In the genomic region with DNA sequence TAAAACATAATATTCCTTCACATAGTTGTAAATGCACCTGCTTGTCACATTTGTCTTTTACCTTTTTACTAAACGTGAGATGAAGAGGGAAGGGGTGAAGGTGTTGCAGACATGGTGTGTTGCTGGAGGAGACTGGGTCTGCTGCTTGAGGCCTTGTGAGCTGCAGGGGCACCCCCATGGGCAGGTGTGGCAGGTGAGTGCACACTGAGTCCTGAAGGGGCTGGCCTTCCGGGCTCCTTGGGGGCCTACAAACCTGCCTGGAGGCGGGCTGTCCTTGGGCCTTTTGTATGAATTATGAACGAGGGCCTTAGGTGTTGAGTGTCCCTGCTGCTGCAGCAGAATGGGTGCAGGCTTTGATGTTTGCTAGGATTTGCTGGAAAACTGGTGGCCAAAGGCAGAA, we compare ENCODE assay signal across 23 cellular contexts.
"Had no signal": no experiment of that assay in that cellular context is flagged by ENCODE, and none has a peak within 500 bp of the region (broad histone marks: within the 10 kb centered on the region; RNA-seq: fewer than 3 reads in every experiment).

No MANE protein-coding gene starts in this region.

- H3K27me3 ChIP-seq: gastrocnemius medialis, heart left ventricle, hepatocyte, pancreas, right lobe of liver, suprapubic skin, transverse colon had no signal

- H3K27ac ChIP-seq: gastrocnemius medialis, heart left ventricle, hepatocyte, pancreas, right lobe of liver, suprapubic skin, transverse colon had no signal

- H3K27me3 Mint-ChIP-seq: naive B cell; natural killer cell treated with Interleukin-12 subunit alpha and Interleukin-12 subunit beta and Interleukin-15 and Interleukin-18, amount 100 ng/mL, for 72 hours; stimulated activated naive B cell treated with anti-CD40 and anti-IgM and Interleukin-4, amounts not matched to agents 10 μg/mL and 1 μg/mL and 100 μg/mL, for 72 hours; stimulated activated naive CD8-positive, alpha-beta T cell treated with anti-CD3 and anti-CD28 coated beads, Interleukin-15, Interleukin-2, amounts not matched to agents 100 ng/mL and 50 ng/mL, for 24 hours had no signal

- ATAC-seq: gastrocnemius medialis; heart left ventricle; left lobe of liver; mucosa of descending colon; natural killer cell treated with Interleukin-12 subunit alpha and Interleukin-12 subunit beta and Interleukin-15 and Interleukin-18, amount 100 ng/mL, for 72 hours; pancreas; right lobe of liver; stimulated activated naive B cell treated with anti-CD40 and anti-IgM and Interleukin-4, amounts not matched to agents 10 μg/mL and 1 μg/mL and 100 μg/mL, for 72 hours had no signal

- H3K4me3 ChIP-seq: gastrocnemius medialis, heart left ventricle, hepatocyte, lung, mucosa of descending colon, pancreas, right lobe of liver, suprapubic skin, transverse colon had no signal

- H3K27ac Mint-ChIP-seq: mesothelial cell of epicardium; naive B cell; natural killer cell treated with Interleukin-12 subunit alpha and Interleukin-12 subunit beta and Interleukin-15 and Interleukin-18, amount 100 ng/mL, for 72 hours; stimulated activated naive B cell treated with anti-CD40 and anti-IgM and Interleukin-4, amounts not matched to agents 10 μg/mL and 1 μg/mL and 100 μg/mL, for 72 hours; stimulated activated naive CD8-positive, alpha-beta T cell treated with anti-CD3 and anti-CD28 coated beads, Interleukin-15, Interleukin-2, amounts not matched to agents 100 ng/mL and 50 ng/mL, for 24 hours had no signal

- H2AFZ ChIP-seq: hepatocyte had no signal

- H3K9me3 Mint-ChIP-seq: mesothelial cell of epicardium; naive B cell; natural killer cell treated with Interleukin-12 subunit alpha and Interleukin-12 subunit beta and Interleukin-15 and Interleukin-18, amount 100 ng/mL, for 72 hours; stimulated activated naive B cell treated with anti-CD40 and anti-IgM and Interleukin-4, amounts not matched to agents 10 μg/mL and 1 μg/mL and 100 μg/mL, for 72 hours; stimulated activated naive CD8-positive, alpha-beta T cell treated with anti-CD3 and anti-CD28 coated beads, Interleukin-15, Interleukin-2, amounts not matched to agents 100 ng/mL and 50 ng/mL, for 24 hours had no signal

- DNase-seq: cerebellar nuclear complex; cortex of kidney; gastrocnemius medialis; heart left ventricle; kidney; mesenchymal stem cell; mucosa of descending colon; naive B cell; occipital lobe; pancreas; right lobe of liver; small intestine; stimulated activated CD4-positive, alpha-beta T cell treated with anti-CD3 and anti-CD28 coated beads, Interleukin-15, amount 100 ng/mL, for 24 hours; stimulated activated CD4-positive, alpha-beta T cell treated with anti-CD3 and anti-CD28 coated beads, Interleukin-2, amount 100 ng/mL, for 48 hours; stimulated activated naive B cell treated with anti-CD40 and anti-IgM and Interleukin-4, amounts not matched to agents 10 μg/mL and 1 μg/mL and 100 μg/mL, for 72 hours; transverse colon had no signal

- H3K4me3 Mint-ChIP-seq: mesothelial cell of epicardium; natural killer cell treated with Interleukin-12 subunit alpha and Interleukin-12 subunit beta and Interleukin-15 and Interleukin-18, amount 100 ng/mL, for 72 hours; stimulated activated naive B cell treated with anti-CD40 and anti-IgM and Interleukin-4, amounts not matched to agents 10 μg/mL and 1 μg/mL and 100 μg/mL, for 72 hours; stimulated activated naive CD8-positive, alpha-beta T cell treated with anti-CD3 and anti-CD28 coated beads, Interleukin-15, Interleukin-2, amounts not matched to agents 100 ng/mL and 50 ng/mL, for 24 hours had no signal

- H3K36me3 ChIP-seq: pancreas had no signal

- H3K4me2 ChIP-seq: hepatocyte had no signal

- H3K9me3 ChIP-seq: gastrocnemius medialis, heart left ventricle, mucosa of descending colon, pancreas, right lobe of liver, suprapubic skin, transverse colon had no signal
